In genomic region chr6:19691465-19692167, GRCh38 we compare ENCODE assay signal across 10 cellular contexts.
DNase-seq lines count a peak whose midpoint lies in the region; ATAC-seq lines count a peak whose summit lies in the region.
"Had no signal": no experiment of that assay in that cellular context is flagged by ENCODE, and none has a peak within 500 bp of the region (broad histone marks: within the 10 kb centered on the region; RNA-seq: fewer than 3 reads in every experiment).

No MANE protein-coding gene starts in this region.

- peak; percentile 56 for DNase-seq in astrocyte of the hippocampus (ENCODE audit: low read depth, low spot score)
- peak; percentile 92 for DNase-seq in retina
- DNase-seq in T-helper 1 cell: no peak
- DNase-seq in NCI-H226: no peak
- DNase-seq: activated T-cell treated with anti-CD3 and anti-CD28 coated beads, Interleukin-2, amount 50 U/mL, for 4 hours; KBM-7 had no signal

- H3K9ac ChIP-seq in ES-I3 (ENCODE audit: low read depth, low read length): peak overlapping the region; percentile 66

- H3K4me1 ChIP-seq in ES-I3 (ENCODE audit: insufficient read depth, low read length): peaks cover 4% of the 10 kb centered on the region

- H3K9me3 ChIP-seq in ES-I3 (ENCODE audit: control insufficient read depth, insufficient read depth, low read length): no peaks in the 10 kb centered on the region

- no peak for ATAC-seq in HG02678 (IDR thresholded peaks at IDR 0.05; ENCODE audit: unreplicated experiment)
- ATAC-seq in HG03097 (IDR thresholded peaks at IDR 0.05; ENCODE audit: low FRiP score, unreplicated experiment): no peak
- ATAC-seq: activated T-cell treated with anti-CD3 and anti-CD28 coated beads, Interleukin-2, amount 50 U/mL, for 4 hours had no signal

- no peaks in the 10 kb centered on the region for H3K36me3 ChIP-seq in ES-I3 (ENCODE audit: insufficient read depth, low read length)

- peak overlapping the region; percentile 44 for H3K4me3 ChIP-seq in iPS-11a (ENCODE audit: low read depth, low read length)

Comparison
In these comparisons a context has a peak if more than half of its experiments do, and no peak if none do; other contexts are left out.
1. DNase-seq: peak in astrocyte of the hippocampus (single experiment) and retina (single experiment); none in T-helper 1 cell (0 of 5) and NCI-H226 (single experiment).